8 cellular contexts compared by ENCODE assay signal in genomic region chr6:150068786-150069648, GRCh38. TPM values are rescaled to one million over a fixed set of nuclear protein-coding genes. Genes with fewer than 3 reads are reported as not detected.
DNase-seq lines count a peak whose midpoint lies in the region; ATAC-seq, FAIRE-seq and TF ChIP-seq lines count a peak whose summit lies in the region.

Gene ULBP3, minus strand, starts transcription at chr6:150069121. Its CDS starts 55 bp downstream, at chr6:150069066.

- no peak within 1 kb of the TSS for H3K27ac Mint-ChIP-seq in WTC11

- H3K27ac ChIP-seq in small intestine (ENCODE audit: low read depth in 1 of 2, low read length in 1 of 2) = peak within 1 kb of the TSS in 1 of 2 donors; percentile 69

- POLR2A ChIA-PET in WTC11 (lab: Charles Lee) = interaction anchor here (0.7 to 0.8 kb wide), 2 partner anchors 326 to 1019 kb away, joined by 3 read pairs; no protein-coding TSS in a partner anchor

- peaks cover 40% of the 10 kb centered on the region for H3K27me3 Mint-ChIP-seq in WTC11 (ENCODE audit: low read depth)

- peaks cover 12% of the 10 kb centered on the region for H3K4me1 Mint-ChIP-seq in WTC11

- H3K9me3 Mint-ChIP-seq in WTC11 = no peaks in the 10 kb centered on the region

- peaks cover 19% of the 10 kb centered on the region for H3K27me3 ChIP-seq in H7 (ENCODE audit: control insufficient read depth, insufficient read depth, low read length)
- H3K27me3 ChIP-seq in bronchial epithelial cell (ENCODE audit: control insufficient read depth, insufficient read depth, low read length) = no peaks in the 10 kb centered on the region
- no peaks in the 10 kb centered on the region for H3K27me3 ChIP-seq in small intestine (ENCODE audit: control insufficient read depth in 2 of 2, insufficient read depth in 2 of 2, low read length in 2 of 2)

- H3K4me3 Mint-ChIP-seq in WTC11 = peak within 1 kb of the TSS; percentile 74

- H3K4me3 ChIP-seq in H7 (ENCODE audit: insufficient read depth, low read depth, low read length) = peak within 1 kb of the TSS; percentile 67
- H3K4me3 ChIP-seq in bronchial epithelial cell (ENCODE audit: low read depth, low read length) = peak within 1 kb of the TSS; percentile 66
- H3K4me3 ChIP-seq in small intestine (ENCODE audit: low read depth in 1 of 2, low read length in 2 of 2) = peak within 1 kb of the TSS; percentile 52 to 61

- 0 out of 2 replicates have a peak, but pooled peaks cover 3% of the 10 kb centered on the region for H3K36me3 Mint-ChIP-seq in WTC11

- DNase-seq in EH (ENCODE audit: low read depth) = peak; percentile 98
- DNase-seq in H7 = peak; percentile 97
- DNase-seq in NCI-H1092 (lab: John Stamatoyannopoulos, UW) = peak; percentile 39
- DNase-seq in WTC11 (ENCODE audit: low spot score) = peak; percentile 83
- DNase-seq in bronchial epithelial cell (ENCODE audit: low read depth) = peak; percentile 92
- peak; percentile 95 for DNase-seq in iPS-NIHi11 (ENCODE audit: low spot score)
- peak; percentile 95 for DNase-seq in small intestine
- no peak for DNase-seq in GDM1 (lab: John Stamatoyannopoulos, UW)

- WGBS in small intestine, 3 donors = 1 to 2% (median 2%) methylated on average over 58 to 70 of the region's 70 CpGs

- peak; percentile 90 for ATAC-seq in WTC11

- TF ChIP-seq CTCF in WTC11 (IDR thresholded peaks at IDR 0.05) (no peak), bronchial epithelial cell (IDR thresholded peaks at IDR 0.05; ENCODE audit: insufficient read depth, low read length, severe bottlenecking) (peak; percentile 50)

- no peaks in the 10 kb centered on the region for H3K9me3 ChIP-seq in small intestine (ENCODE audit: control insufficient read depth, low read depth)

- no peak for FAIRE-seq in bronchial epithelial cell (lab: Jason Lieb, UNC)
- FAIRE-seq in small intestine (lab: Jason Lieb, UNC) = no peak

- no peaks in the 10 kb centered on the region for H3K36me3 ChIP-seq in H7 (replicated peaks; ENCODE audit: control insufficient read depth, insufficient read depth, low read length)
- no peaks in the 10 kb centered on the region for H3K36me3 ChIP-seq in bronchial epithelial cell (ENCODE audit: control insufficient read depth, insufficient read depth, low read length)
- H3K36me3 ChIP-seq in small intestine (ENCODE audit: control insufficient read depth in 2 of 2, insufficient read depth in 2 of 2, low read length in 2 of 2) = no peaks in the 10 kb centered on the region

- CTCF ChIA-PET in WTC11 (lab: Charles Lee) = interaction anchor here (0.7 to 1.9 kb wide), 11 partner anchors 11 to 748 kb away, joined by 3 to 12 read pairs (median 3); partner anchors contain the start of gene RAET1L

- peaks cover 0 to 2% of the 10 kb centered on the region in 2 donors for H3K4me1 ChIP-seq in small intestine (ENCODE audit: control insufficient read depth in 2 of 2, insufficient read depth in 1 of 2, low read depth in 1 of 2, low read length in 1 of 2)

TF ChIP-seq in WTC11, 78 proteins besides CTCF, POLR2A, EP300 and RAD21:
- TF ChIP-seq MAX (CRISPR knock-in tag; IDR thresholded peaks at IDR 0.05) = peak; percentile 58; the same call in 1 of the 2 replicates
- peak; percentile 54; the same call in 1 of the 2 replicates for TF ChIP-seq HMGXB4 (CRISPR knock-in tag; IDR thresholded peaks at IDR 0.05)
- TF ChIP-seq SOX15 (CRISPR knock-in tag; IDR thresholded peaks at IDR 0.05) = no peak
- no peak for TF ChIP-seq NR1H2 (CRISPR knock-in tag; IDR thresholded peaks at IDR 0.05)
- peak; percentile 74 for TF ChIP-seq SP1 (CRISPR knock-in tag; conservative IDR thresholded peaks at IDR 0.05)
- no peak for TF ChIP-seq NFYB (CRISPR knock-in tag; conservative IDR thresholded peaks at IDR 0.05; ENCODE audit: low read depth)
- no peak for TF ChIP-seq ZBTB21 (CRISPR knock-in tag; IDR thresholded peaks at IDR 0.05; ENCODE audit: borderline replicate concordance)
- TF ChIP-seq PRDM15 (CRISPR knock-in tag; IDR thresholded peaks at IDR 0.05) = peak; percentile 95
- TF ChIP-seq SMAD3 (CRISPR knock-in tag; IDR thresholded peaks at IDR 0.05; ENCODE audit: borderline replicate concordance) = peak; percentile 64; the same call in 1 of the 2 replicates
- no peak for TF ChIP-seq FOXP1 (CRISPR knock-in tag; IDR thresholded peaks at IDR 0.05; ENCODE audit: borderline replicate concordance)
- TF ChIP-seq IRF1 (CRISPR knock-in tag; IDR thresholded peaks at IDR 0.05) = 0 out of 2 replicates have a peak, but pooled peaks have one; percentile 34
- TF ChIP-seq ZNF232 (CRISPR knock-in tag; IDR thresholded peaks at IDR 0.05) = peak; percentile 61; the same call in 1 of the 2 replicates

RNA-seq across cellular contexts. Expression of gene ULBP3, which starts in this region (rescaled TPM):
- 1.9 and 2.1 TPM in 2 replicates for total RNA-seq in H7 (2014; rRNA removed; shearing (Covaris generic))
- total RNA-seq in WTC11 (2021) = 4.0 to 6.0 TPM (median 5.6 TPM) in 3 replicates
- 5.6 and 11.1 TPM in 2 replicates for total RNA-seq in bronchial epithelial cell
- polyA plus RNA-seq in small intestine = 1 to 10 TPM in 1 of 3 donors, not detected in 2; 2.2 TPM
